26 cellular contexts compared by ENCODE assay signal in the genomic region with DNA sequence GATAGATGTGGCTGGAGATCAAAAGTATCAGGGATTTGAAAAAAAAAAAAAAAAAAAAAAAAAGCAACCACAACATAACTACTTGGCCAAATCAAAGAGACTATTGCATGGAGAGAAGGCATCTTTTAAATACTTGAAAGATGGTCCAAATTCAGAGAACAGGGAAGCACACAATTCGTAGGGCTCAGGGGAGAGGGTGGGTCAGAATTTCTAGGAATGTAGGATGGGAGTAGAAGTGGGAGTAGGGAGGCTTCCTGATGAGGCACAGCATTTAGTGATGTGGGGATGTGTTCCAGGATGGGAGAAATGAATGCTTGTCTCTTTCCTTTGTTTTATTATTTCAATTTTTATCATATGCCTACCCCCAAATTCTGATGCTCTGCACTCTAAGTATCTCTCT. TPM values are rescaled to one million over a fixed set of nuclear protein-coding genes. Genes with fewer than 3 reads are reported as not detected.
DNase-seq lines count a peak whose midpoint lies in the region; ATAC-seq and TF ChIP-seq lines count a peak whose summit lies in the region.
"Had no signal": no experiment of that assay in that cellular context is flagged by ENCODE, and none has a peak within 500 bp of the region (broad histone marks: within the 10 kb centered on the region; RNA-seq: fewer than 3 reads in every experiment).

No MANE protein-coding gene starts in this region.

- no peaks in the 10 kb centered on the region for H3K27me3 Mint-ChIP-seq in nephron (ENCODE audit: low read depth)
- H3K27me3 Mint-ChIP-seq in activated CD4-positive, alpha-beta T cell treated with anti-CD3 and anti-CD28 coated beads, Interleukin-2, amount 10 ng/mL, durations not matched to agents 7 days and 5 days = no peaks in the 10 kb centered on the region
- H3K27me3 Mint-ChIP-seq: CD4-positive, alpha-beta memory T cell; CD4-positive, CD25-positive, alpha-beta regulatory T cell had no signal

- H3K9me3 Mint-ChIP-seq in nephron = no peaks in the 10 kb centered on the region
- peaks cover 4% of the 10 kb centered on the region for H3K9me3 Mint-ChIP-seq in activated CD4-positive, alpha-beta T cell treated with anti-CD3 and anti-CD28 coated beads, Interleukin-2, amount 10 ng/mL, durations not matched to agents 7 days and 5 days
- H3K9me3 Mint-ChIP-seq: CD4-positive, alpha-beta memory T cell; CD8-positive, alpha-beta memory T cell had no signal

- peak overlapping the region in 2 of 3 experiments; percentile 80 to 90 for H3K27ac Mint-ChIP-seq in nephron
- no peak overlapping the region for H3K27ac Mint-ChIP-seq in activated CD4-positive, alpha-beta T cell treated with anti-CD3 and anti-CD28 coated beads, Interleukin-2, amount 10 ng/mL, durations not matched to agents 7 days and 5 days
- H3K27ac Mint-ChIP-seq: CD14-positive monocyte; CD4-positive, alpha-beta memory T cell; CD4-positive, CD25-positive, alpha-beta regulatory T cell; CD8-positive, alpha-beta memory T cell had no signal

- no peak for TF ChIP-seq EP300 in transverse colon (IDR thresholded peaks at IDR 0.05; ENCODE audit: low read depth)

- H3K4me1 Mint-ChIP-seq in nephron = peaks cover 22% of the 10 kb centered on the region
- H3K4me1 Mint-ChIP-seq in activated CD4-positive, alpha-beta T cell treated with anti-CD3 and anti-CD28 coated beads, Interleukin-2, amount 10 ng/mL, durations not matched to agents 7 days and 5 days = peaks cover 20% of the 10 kb centered on the region

- POLR2A ChIA-PET in activated CD4-positive, alpha-beta T cell treated with anti-CD3 and anti-CD28 coated beads, Interleukin-2, amount 10 ng/mL, durations not matched to agents 7 days and 5 days (lab: Charles Lee) = no interaction called here

- ATAC-seq in left ventricle myocardium superior = peak; percentile 44
- ATAC-seq: GM12878 had no signal

- DNase-seq in left ventricle myocardium superior = no peak
- no peak for DNase-seq in right atrium auricular region (ENCODE audit: low spot score)
- no peak for DNase-seq in transverse colon
- no peak for DNase-seq in activated CD4-positive, alpha-beta T cell treated with anti-CD3 and anti-CD28 coated beads, Interleukin-2, amount 10 ng/mL, durations not matched to agents 7 days and 5 days
- DNase-seq: 8988T; ACHN; BE2C; C1 segment of cervical spinal cord; CD4-positive, alpha-beta memory T cell; CD4-positive, CD25-positive, alpha-beta regulatory T cell; CD8-positive, alpha-beta memory T cell; COR-L47; DMS 273 treated with DMSO at 0.1 percent for 48 hours; DMS153; DMS53; DMS79; DND-41; EL; GDM1 had no signal

- no peaks in the 10 kb centered on the region for H3K36me3 Mint-ChIP-seq in nephron (ENCODE audit: low read depth)
- no peaks in the 10 kb centered on the region for H3K36me3 Mint-ChIP-seq in activated CD4-positive, alpha-beta T cell treated with anti-CD3 and anti-CD28 coated beads, Interleukin-2, amount 10 ng/mL, durations not matched to agents 7 days and 5 days (ENCODE audit: low read depth)
- H3K36me3 Mint-ChIP-seq: CD14-positive monocyte; CD4-positive, alpha-beta memory T cell; CD4-positive, CD25-positive, alpha-beta regulatory T cell; CD8-positive, alpha-beta memory T cell had no signal

- H3K4me3 ChIP-seq in right atrium auricular region (no peak overlapping the region), transverse colon (no peak overlapping the region)
- H3K4me3 ChIP-seq: BLaER1, GM12878 had no signal

- H3K27ac ChIP-seq in right atrium auricular region (no peak overlapping the region), transverse colon (no peak overlapping the region)
- H3K27ac ChIP-seq: BLaER1 had no signal

- CTCF ChIA-PET in activated CD4-positive, alpha-beta T cell treated with anti-CD3 and anti-CD28 coated beads, Interleukin-2, amount 10 ng/mL, durations not matched to agents 7 days and 5 days (lab: Charles Lee) = no interaction called here

- no peak for TF ChIP-seq POLR2A in transverse colon (IDR thresholded peaks at IDR 0.05)

- WGBS in transverse colon (ENCODE audit: low coverage in 1 of 2), 2 donors = 29% methylated on average over 1 of the region's 1 CpG; no CpG with 5 or more reads in 1 of the 2 donors

- no peak overlapping the region for H3K4me3 Mint-ChIP-seq in nephron
- no peak overlapping the region for H3K4me3 Mint-ChIP-seq in activated CD4-positive, alpha-beta T cell treated with anti-CD3 and anti-CD28 coated beads, Interleukin-2, amount 10 ng/mL, durations not matched to agents 7 days and 5 days
- H3K4me3 Mint-ChIP-seq: CD14-positive monocyte; CD4-positive, alpha-beta memory T cell; CD8-positive, alpha-beta memory T cell had no signal

- in situ Hi-C loops in transverse colon (cut with MboI; ENCODE audit: low pct_ligation_motif_present in 1 of 4, low pct_unique_long_range_greater_than_20kb in 1 of 4, low sequenced_read_pairs in 3 of 4) = no loop called here

- intact Hi-C loops in left ventricle myocardium superior (cut with micrococcal nuclease) = no loop called here
- intact Hi-C loops in transverse colon (cut with DNase I; ENCODE audit: low total_unique reads) = no loop called here

- H3K27me3 ChIP-seq in right atrium auricular region (no peaks in the 10 kb centered on the region), transverse colon (no peaks in the 10 kb centered on the region)
- H3K27me3 ChIP-seq: BE2C, BLaER1 had no signal

- H3K9me3 ChIP-seq in right atrium auricular region (peaks cover 0 to 4% of the 10 kb centered on the region in 2 donors), transverse colon (no peaks in the 10 kb centered on the region)
- H3K9me3 ChIP-seq: BE2C had no signal

- TF ChIP-seq CTCF in right atrium auricular region (IDR thresholded peaks at IDR 0.05) (no peak), nephron (IDR thresholded peaks at IDR 0.05; ENCODE audit: unreplicated experiment in 3 of 3) (no peak), transverse colon (IDR thresholded peaks at IDR 0.05) (no peak)

- H3K36me3 ChIP-seq in right atrium auricular region = no peaks in the 10 kb centered on the region
- H3K36me3 ChIP-seq in transverse colon = no peaks in the 10 kb centered on the region
- H3K36me3 ChIP-seq: BE2C, BLaER1 had no signal

- H3K4me1 ChIP-seq in right atrium auricular region = no peaks in the 10 kb centered on the region
- H3K4me1 ChIP-seq in transverse colon = peaks cover 0 to 4% (median 0%) of the 10 kb centered on the region in 4 donors
- H3K4me1 ChIP-seq: BE2C, BLaER1 had no signal

RNA-seq across cellular contexts. Expression of a gene that starts 36.3 kb away (rescaled TPM):
- total RNA-seq in left ventricle myocardium superior = 0.15 TPM
- total RNA-seq in right atrium auricular region = under 1 TPM; 0.30 to 0.55 TPM
- 1 to 10 TPM in 1 of 4 donors, under 1 TPM in 1, not detected in 2; 0.14 to 1.1 TPM for total RNA-seq in transverse colon
- total RNA-seq in activated CD4-positive, alpha-beta T cell treated with anti-CD3 and anti-CD28 coated beads, Interleukin-2, amount 10 ng/mL, durations not matched to agents 7 days and 5 days = not detected
- total RNA-seq: A673; CD4-positive, alpha-beta memory T cell; CD4-positive, CD25-positive, alpha-beta regulatory T cell; CD8-positive, alpha-beta memory T cell; Daoy; G401 had no signal
